Comparison of ENCODE assay signal across 8 cellular contexts in genomic region chr4:18366762-18367358, GRCh38.
DNase-seq lines count a peak whose midpoint lies in the region; ATAC-seq, FAIRE-seq and TF ChIP-seq lines count a peak whose summit lies in the region.

No MANE protein-coding gene starts in this region.

- no peak for TF ChIP-seq POLR2A in GM12892 (IDR thresholded peaks at IDR 0.05; ENCODE audit: low read depth, low read length)

- H3K9me3 ChIP-seq in heart right ventricle, result peaks cover 0 to 1% (median 0%) of the 10 kb centered on the region in 11 donors
- H3K9me3 ChIP-seq in left lung, result no peaks in the 10 kb centered on the region

- DNase-seq in heart right ventricle (no peak), Right ventricle myocardium superior (no peak), NAMALWA (ENCODE audit: low spot score) (peak; percentile 58), WTC11 (ENCODE audit: low spot score) (no peak), left lung (no peak), GM12892 (ENCODE audit: insufficient read length) (no peak)
- DNase-seq in activated CD4-positive, alpha-beta memory T cell treated with anti-CD3 and anti-CD28 coated beads, Interleukin-2, amount 10 ng/mL, durations not matched to agents 7 days and 5 days, result no peak

- H3K4me3 ChIP-seq in heart right ventricle, result no peak overlapping the region
- H3K4me3 ChIP-seq in left lung, result no peak overlapping the region

- no peaks in the 10 kb centered on the region for H3K4me1 ChIP-seq in heart right ventricle
- H3K4me1 ChIP-seq in left lung, result no peaks in the 10 kb centered on the region

- H3K4me3 Mint-ChIP-seq in WTC11, result no peak overlapping the region
- no peak overlapping the region for H3K4me3 Mint-ChIP-seq in activated CD4-positive, alpha-beta memory T cell treated with anti-CD3 and anti-CD28 coated beads, Interleukin-2, amount 10 ng/mL, durations not matched to agents 7 days and 5 days

- POLR2A ChIA-PET in WTC11 (lab: Charles Lee), result no interaction called here
- POLR2A ChIA-PET in activated CD4-positive, alpha-beta memory T cell treated with anti-CD3 and anti-CD28 coated beads, Interleukin-2, amount 10 ng/mL, durations not matched to agents 7 days and 5 days (lab: Charles Lee), result no interaction called here

- H3K27me3 Mint-ChIP-seq in WTC11 (ENCODE audit: low read depth), result no peaks in the 10 kb centered on the region
- H3K27me3 Mint-ChIP-seq in activated CD4-positive, alpha-beta memory T cell treated with anti-CD3 and anti-CD28 coated beads, Interleukin-2, amount 10 ng/mL, durations not matched to agents 7 days and 5 days, result no peaks in the 10 kb centered on the region

- 55 to 56% methylated on average over 2 of the region's 2 CpGs for WGBS in heart right ventricle, 2 donors

- peak in 8 of 9 donors; percentile 7 to 55 (median 50) for TF ChIP-seq CTCF in heart right ventricle (IDR thresholded peaks at IDR 0.05)
- TF ChIP-seq CTCF in WTC11 (IDR thresholded peaks at IDR 0.05), result no peak
- TF ChIP-seq CTCF in left lung (IDR thresholded peaks at IDR 0.05), result peak in 1 of 2 donors; percentile 42

- H3K27me3 ChIP-seq in heart right ventricle (no peaks in the 10 kb centered on the region), left lung (no peaks in the 10 kb centered on the region)

- no peaks in the 10 kb centered on the region for H3K36me3 ChIP-seq in heart right ventricle
- H3K36me3 ChIP-seq in left lung, result no peaks in the 10 kb centered on the region

- H3K27ac ChIP-seq in heart right ventricle (no peak overlapping the region), left lung (no peak overlapping the region)

- H3K27ac Mint-ChIP-seq in WTC11, result no peak overlapping the region
- H3K27ac Mint-ChIP-seq in activated CD4-positive, alpha-beta memory T cell treated with anti-CD3 and anti-CD28 coated beads, Interleukin-2, amount 10 ng/mL, durations not matched to agents 7 days and 5 days, result no peak overlapping the region

- no peaks in the 10 kb centered on the region for H3K4me1 Mint-ChIP-seq in WTC11
- no peaks in the 10 kb centered on the region for H3K4me1 Mint-ChIP-seq in activated CD4-positive, alpha-beta memory T cell treated with anti-CD3 and anti-CD28 coated beads, Interleukin-2, amount 10 ng/mL, durations not matched to agents 7 days and 5 days

- CTCF ChIA-PET in WTC11 (lab: Charles Lee), result no interaction called here
- CTCF ChIA-PET in activated CD4-positive, alpha-beta memory T cell treated with anti-CD3 and anti-CD28 coated beads, Interleukin-2, amount 10 ng/mL, durations not matched to agents 7 days and 5 days (lab: Charles Lee), result interaction anchor here (1.0 to 1.3 kb wide), 2 partner anchors 8 to 550 kb away, joined by 3 to 5 read pairs; no protein-coding TSS in a partner anchor

- ATAC-seq in heart right ventricle (peak in 4 of 8 donors; percentile 15 to 53 (median 46)), Right ventricle myocardium superior (ENCODE audit: poor library complexity) (no peak), HG02610 (IDR thresholded peaks at IDR 0.05; ENCODE audit: unreplicated experiment) (peak; percentile 95), WTC11 (peak; percentile 95), left lung (peak; percentile 83)

- intact Hi-C loops in heart right ventricle (cut with DNase I), result loop anchor here in 8 of 10 donors (5.0 to 10.0 kb wide), 5 partner anchors 252 to 552 kb away; partner anchors contain the start of genes DCAF16 (in 2 of the 8) and NCAPG (in 2 of the 8)
- intact Hi-C loops in Right ventricle myocardium superior (cut with DNase I), result loop anchor here (10.0 kb wide), 1 partner anchor 552 kb away; the partner anchor contains the start of genes DCAF16 and NCAPG
- intact Hi-C loops in left lung (cut with DNase I), result no loop called here

- no peaks in the 10 kb centered on the region for H3K9me3 Mint-ChIP-seq in WTC11
- H3K9me3 Mint-ChIP-seq in activated CD4-positive, alpha-beta memory T cell treated with anti-CD3 and anti-CD28 coated beads, Interleukin-2, amount 10 ng/mL, durations not matched to agents 7 days and 5 days, result no peaks in the 10 kb centered on the region

- no peak for FAIRE-seq in GM12892 (lab: Jason Lieb, UNC)

- H3K36me3 Mint-ChIP-seq in WTC11, result no peaks in the 10 kb centered on the region
- no peaks in the 10 kb centered on the region for H3K36me3 Mint-ChIP-seq in activated CD4-positive, alpha-beta memory T cell treated with anti-CD3 and anti-CD28 coated beads, Interleukin-2, amount 10 ng/mL, durations not matched to agents 7 days and 5 days (ENCODE audit: low read depth)

TF ChIP-seq in WTC11, 78 proteins besides CTCF, POLR2A, EP300 and RAD21:
- TF ChIP-seq SP1 (CRISPR knock-in tag; conservative IDR thresholded peaks at IDR 0.05) (no peak), ZNF281 (CRISPR knock-in tag; IDR thresholded peaks at IDR 0.05) (no peak), ZBTB21 (CRISPR knock-in tag; IDR thresholded peaks at IDR 0.05; ENCODE audit: borderline replicate concordance) (no peak), IRF2 (CRISPR knock-in tag; IDR thresholded peaks at IDR 0.05; ENCODE audit: borderline replicate concordance, low read depth) (no peak), PRRX2 (CRISPR knock-in tag; IDR thresholded peaks at IDR 0.05) (no peak), ZNF219 (CRISPR knock-in tag; IDR thresholded peaks at IDR 0.05; ENCODE audit: borderline replicate concordance) (no peak), AFF4 (CRISPR knock-in tag; IDR thresholded peaks at IDR 0.05; ENCODE audit: borderline replicate concordance) (no peak)

Comparison
In these comparisons a context has a peak if more than half of its experiments do, and no peak if none do; other contexts are left out.
1. intact Hi-C loops: an anchor here in heart right ventricle (5.0 to 10.0 kb wide) and Right ventricle myocardium superior (10.0 kb wide); none called in left lung.